8 cellular contexts compared by ENCODE assay signal in the genomic region with DNA sequence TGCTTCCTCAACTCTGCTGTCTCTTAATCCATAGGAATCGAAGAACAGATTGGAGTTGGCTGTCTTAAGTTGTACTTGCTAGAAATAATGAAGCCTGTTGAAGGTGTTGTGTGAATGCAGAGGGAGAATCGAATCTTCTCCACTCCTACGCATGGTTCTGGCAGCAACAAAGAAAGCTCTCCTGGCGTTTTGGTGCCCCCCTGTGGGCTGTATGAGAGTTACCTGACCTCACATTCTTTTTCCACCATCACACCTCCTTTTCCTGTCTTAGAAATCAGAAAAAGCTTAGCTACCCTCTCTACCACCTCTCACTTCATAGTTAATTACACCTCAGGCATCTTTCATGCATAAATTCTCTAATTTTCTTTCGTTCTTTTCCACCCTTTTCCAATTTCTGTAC. TPM values are rescaled to one million over a fixed set of nuclear protein-coding genes. Genes with fewer than 3 reads are reported as not detected.
DNase-seq lines count a peak whose midpoint lies in the region; ATAC-seq, FAIRE-seq and TF ChIP-seq lines count a peak whose summit lies in the region.

No MANE protein-coding gene starts in this region.

- H3K23me2 ChIP-seq in H1 (ENCODE audit: low read depth, low read length): no peaks in the 10 kb centered on the region

- no peak overlapping the region for H3K56ac ChIP-seq in H1 (replicated peaks; ENCODE audit: insufficient read length, low read depth, low read length)

- no peak overlapping the region for H4K91ac ChIP-seq in H1 (replicated peaks; ENCODE audit: insufficient read length, low read length)

- H2BK20ac ChIP-seq in H1 (ENCODE audit: low read length): no peak overlapping the region

- no peak overlapping the region for H2BK120ac ChIP-seq in H1 (replicated peaks; ENCODE audit: low read depth, low read length)

- H3K27ac Mint-ChIP-seq in activated CD4-positive, alpha-beta memory T cell treated with anti-CD3 and anti-CD28 coated beads for 36 hours: no peak overlapping the region
- H3K27ac Mint-ChIP-seq in naive thymus-derived CD8-positive, alpha-beta T cell: no peak overlapping the region

- H3K36me3 Mint-ChIP-seq in activated CD4-positive, alpha-beta memory T cell treated with anti-CD3 and anti-CD28 coated beads for 36 hours: no peaks in the 10 kb centered on the region
- H3K36me3 Mint-ChIP-seq in naive thymus-derived CD8-positive, alpha-beta T cell: no peaks in the 10 kb centered on the region

- no peak overlapping the region for H3K4me2 ChIP-seq in H1 (ENCODE audit: insufficient read depth in 1 of 2, low read depth in 2 of 2, low read length in 2 of 2)

- H3K4me3 Mint-ChIP-seq in activated CD4-positive, alpha-beta memory T cell treated with anti-CD3 and anti-CD28 coated beads for 36 hours: no peak overlapping the region
- H3K4me3 Mint-ChIP-seq in naive thymus-derived CD8-positive, alpha-beta T cell: no peak overlapping the region

- no peak overlapping the region for H2BK12ac ChIP-seq in H1 (ENCODE audit: low read depth, low read length)

- peaks cover 7% of the 10 kb centered on the region for H3K4me1 Mint-ChIP-seq in activated CD4-positive, alpha-beta memory T cell treated with anti-CD3 and anti-CD28 coated beads for 36 hours (ENCODE audit: low read depth)
- peaks cover 0 to 9% (median 3%) of the 10 kb centered on the region in 4 donors for H3K4me1 Mint-ChIP-seq in naive thymus-derived CD8-positive, alpha-beta T cell

- WGBS in H1 (ENCODE audit: extremely low coverage in 1 of 2, insufficient coverage in 1 of 2, insufficient read length in 1 of 2, insufficient replicate concordance in 2 of 2, low coverage in 1 of 2, low lambda C conversion rate in 2 of 2, missing lambda C conversion rate in 1 of 2), 2 experiments: 20% methylated on average over 2 of the region's 5 CpGs; no CpG with 5 or more reads in 1 of the 2 experiments
- 10 to 11% methylated on average over 5 of the region's 5 CpGs for WGBS in tibial nerve, 2 donors

- H2BK5ac ChIP-seq in H1 (ENCODE audit: low read depth, low read length): no peak overlapping the region

- H3K4me1 ChIP-seq in H1 (replicated peaks in 1 of 4; ENCODE audit: control insufficient read depth in 3 of 4, insufficient read depth in 4 of 4, low read length in 3 of 4) (no peaks in the 10 kb centered on the region), tibial nerve (peaks cover 0 to 4% (median 0%) of the 10 kb centered on the region in 4 donors)

- peak; percentile 79 for ATAC-seq in HG02678 (IDR thresholded peaks at IDR 0.05; ENCODE audit: unreplicated experiment)
- ATAC-seq in naive thymus-derived CD8-positive, alpha-beta T cell: peak; percentile 65 to 69

- H3K9me3 ChIP-seq in H1 (ENCODE audit: insufficient read depth in 2 of 2, low read depth in 1 of 2, low read length in 1 of 2) (no peaks in the 10 kb centered on the region), tibial nerve (no peaks in the 10 kb centered on the region)

- H3K36me3 ChIP-seq in H1 (ENCODE audit: control insufficient read depth in 2 of 4, insufficient read depth in 4 of 4, low read length in 3 of 4): no peaks in the 10 kb centered on the region
- no peaks in the 10 kb centered on the region for H3K36me3 ChIP-seq in tibial nerve

- H3K4me3 ChIP-seq in H1 (ENCODE audit: extremely low read depth in 1 of 4, insufficient read depth in 2 of 4, low read depth in 3 of 4, low read length in 4 of 4): no peak overlapping the region
- no peak overlapping the region for H3K4me3 ChIP-seq in tibial nerve

- H2AK5ac ChIP-seq in H1 (ENCODE audit: low read depth, low read length): no peak overlapping the region

- H3K79me2 ChIP-seq in H1 (ENCODE audit: control insufficient read depth in 1 of 2, insufficient read depth in 2 of 2, low read length in 2 of 2): no peaks in the 10 kb centered on the region

- DNase-seq in NK-92 treated with Interleukin-12 subunit alpha and Interleukin-12 subunit beta, amount 100 ng/mL, for 24 hours (lab: John Stamatoyannopoulos, UW): peak; percentile 0
- DNase-seq in NK-92 (lab: John Stamatoyannopoulos, UW; ENCODE audit: unreplicated experiment) (no peak), NCI-H226 (peak; percentile 3), H1 (ENCODE audit: low read depth in 1 of 2, low spot score in 2 of 2) (peak in 1 of 2 experiments; percentile 49), tibial nerve (ENCODE audit: low spot score in 2 of 2) (peak in 1 of 2 donors; percentile 24)
- peak; percentile 70 for DNase-seq in activated CD4-positive, alpha-beta memory T cell treated with anti-CD3 and anti-CD28 coated beads for 36 hours
- peak; percentile 16 to 75 (median 47) for DNase-seq in naive thymus-derived CD8-positive, alpha-beta T cell

- no peak overlapping the region for H3K18ac ChIP-seq in H1 (ENCODE audit: extremely low read depth, low read length)

- H3K27me3 ChIP-seq in H1 (replicated peaks in 1 of 4; ENCODE audit: control insufficient read depth in 3 of 4, extremely low read depth in 1 of 4, insufficient read depth in 3 of 4, low read length in 3 of 4) (no peaks in the 10 kb centered on the region), tibial nerve (no peaks in the 10 kb centered on the region)

- CTCF ChIA-PET in activated CD4-positive, alpha-beta memory T cell treated with anti-CD3 and anti-CD28 coated beads for 36 hours (lab: Charles Lee): interaction anchor here (0.6 to 2.8 kb wide), 13 partner anchors 8 to 531 kb away, joined by 3 to 13 read pairs (median 4); a partner anchor contains a TSS
- CTCF ChIA-PET in H1 (lab: Charles Lee; ENCODE audit: partially characterized antibody): interaction anchor here (0.6 to 2.5 kb wide), 19 partner anchors 9 to 1234 kb away, joined by 3 to 13 read pairs (median 4); no protein-coding TSS in a partner anchor

- no peak overlapping the region for H2BK15ac ChIP-seq in H1 (ENCODE audit: low read length)

- peak; percentile 85 for FAIRE-seq in H1 (lab: Jason Lieb, UNC)

- H3K23ac ChIP-seq in H1 (ENCODE audit: insufficient read length): no peak overlapping the region

- TF ChIP-seq EP300 in H1 (IDR thresholded peaks at IDR 0.05; ENCODE audit: borderline replicate concordance in 1 of 2, low read depth in 2 of 2, low read length in 2 of 2) (no peak), tibial nerve (IDR thresholded peaks at IDR 0.05) (no peak)

- POLR2A ChIA-PET in activated CD4-positive, alpha-beta memory T cell treated with anti-CD3 and anti-CD28 coated beads for 36 hours (lab: Charles Lee): no interaction called here
- POLR2A ChIA-PET in H1 (lab: Charles Lee; ENCODE audit: partially characterized antibody): no interaction called here
- POLR2A ChIA-PET in naive thymus-derived CD8-positive, alpha-beta T cell (lab: Charles Lee): interaction anchor here (0.8 kb wide), 1 partner anchor 480 kb away, joined by 3 read pairs; a partner anchor contains a TSS

- H3K4ac ChIP-seq in H1 (replicated peaks; ENCODE audit: insufficient read length, low read depth, low read length): no peak overlapping the region

- TF ChIP-seq RAD21 in H1 (IDR thresholded peaks at IDR 0.05 in 1 of 2, conservative IDR thresholded peaks at IDR 0.05 in 1 of 2; ENCODE audit: low read depth in 2 of 2, low read length in 2 of 2): peak; percentile 82 to 85

- no peak overlapping the region for H4K8ac ChIP-seq in H1 (ENCODE audit: extremely low read depth, insufficient read depth, low read length)

- TF ChIP-seq CTCF in H1 (IDR thresholded peaks at IDR 0.05; ENCODE audit: control extremely low read depth in 1 of 3, insufficient read depth in 1 of 3, low read depth in 1 of 3, low read length in 3 of 3) (peak; percentile 19 to 61 (median 49)), tibial nerve (IDR thresholded peaks at IDR 0.05) (peak; percentile 41 to 63 (median 51))

- no peaks in the 10 kb centered on the region for H3K9me3 Mint-ChIP-seq in activated CD4-positive, alpha-beta memory T cell treated with anti-CD3 and anti-CD28 coated beads for 36 hours
- no peaks in the 10 kb centered on the region for H3K9me3 Mint-ChIP-seq in naive thymus-derived CD8-positive, alpha-beta T cell

- no peak overlapping the region for H2AFZ ChIP-seq in H1 (ENCODE audit: low read length)

- H3K27ac ChIP-seq in H1 (ENCODE audit: low read depth, low read length) (no peak overlapping the region), tibial nerve (no peak overlapping the region)

- intact Hi-C loops in activated CD4-positive, alpha-beta memory T cell treated with anti-CD3 and anti-CD28 coated beads for 36 hours (cut with micrococcal nuclease): loop anchor here (5.0 kb wide), 2 partner anchors 341 to 531 kb away; a partner anchor contains a TSS

- H3K79me1 ChIP-seq in H1 (ENCODE audit: low read depth, low read length): no peaks in the 10 kb centered on the region

- no peak overlapping the region for H3K9ac ChIP-seq in H1 (replicated peaks in 1 of 4; ENCODE audit: extremely low read depth in 1 of 4, low read depth in 3 of 4, low read length in 3 of 4)

- no peaks in the 10 kb centered on the region for H4K20me1 ChIP-seq in H1 (replicated peaks in 1 of 2; ENCODE audit: control insufficient read depth in 1 of 2, insufficient read depth in 2 of 2, low read length in 2 of 2)

- TF ChIP-seq POLR2A in H1 (IDR thresholded peaks at IDR 0.05; ENCODE audit: control extremely low read depth in 1 of 2, low read depth in 2 of 2, low read length in 2 of 2) (no peak), tibial nerve (IDR thresholded peaks at IDR 0.05) (no peak)

- H3K27me3 Mint-ChIP-seq in activated CD4-positive, alpha-beta memory T cell treated with anti-CD3 and anti-CD28 coated beads for 36 hours: no peaks in the 10 kb centered on the region
- H3K27me3 Mint-ChIP-seq in naive thymus-derived CD8-positive, alpha-beta T cell: no peaks in the 10 kb centered on the region

- H4K5ac ChIP-seq in H1 (ENCODE audit: insufficient read length, low read depth, low read length): no peak overlapping the region

- no peak overlapping the region for H3K14ac ChIP-seq in H1 (ENCODE audit: insufficient read length)

TF ChIP-seq in H1, 55 proteins besides CTCF, POLR2A, EP300 and RAD21 (continues in another document):
- no peak for TF ChIP-seq RFX5 (IDR thresholded peaks at IDR 0.05; ENCODE audit: borderline replicate concordance, low read depth, low read length)

RNA-seq across cellular contexts. Expression of a gene that starts 16.3 kb away (rescaled TPM):
- 1 to 10 TPM; 3.2 to 4.4 TPM for total RNA-seq in activated CD4-positive, alpha-beta memory T cell treated with anti-CD3 and anti-CD28 coated beads for 36 hours
- 9.8 and 11.5 TPM in 2 replicates for total RNA-seq in H1 (2021; fragmentation: NEBNext Ultra II Directional; extraction: Animal tissue kit (Norgen Biotek cat#: 25700))
- polyA plus RNA-seq in H1 (2011; rRNA removed): 12.6 and 15.3 TPM in 2 replicates
- 14.9 TPM for polyA plus RNA-seq in H1 (2011; cell fraction: cytosol; rRNA removed)
- polyA plus RNA-seq in H1 (2011; cell fraction: nucleus; rRNA removed): 18.5 TPM
- polyA plus RNA-seq in H1 (2012, experiment 1 of 2): 7.1 to 9.3 TPM (median 8.6 TPM) in 4 replicates
- polyA plus RNA-seq in H1 (2012, experiment 2 of 2): 3.1 TPM
- 5.6 TPM for polyA plus RNA-seq in H1 (2013, experiment 1 of 2)
- 5.2 TPM for polyA plus RNA-seq in H1 (2013, experiment 2 of 2)
- 42.7 and 51.9 TPM in 2 replicates for polyA minus RNA-seq in H1 (2011; rRNA and poly(A)+ RNA removed)
- polyA minus RNA-seq in H1 (2011; cell fraction: cytosol; rRNA and poly(A)+ RNA removed): 14.4 TPM
- polyA minus RNA-seq in H1 (2011; cell fraction: nucleus; rRNA and poly(A)+ RNA removed): 19.6 TPM
- total RNA-seq in naive thymus-derived CD8-positive, alpha-beta T cell: 1 to 10 TPM; 2.1 to 2.4 TPM
- under 1 TPM in 2 of 3 donors, not detected in 1; 0.07 to 0.29 TPM for polyA plus RNA-seq in naive thymus-derived CD8-positive, alpha-beta T cell
- total RNA-seq in tibial nerve: 10 to 100 TPM; 20.5 to 28.8 (median 24.1) TPM
